In the genomic region with DNA sequence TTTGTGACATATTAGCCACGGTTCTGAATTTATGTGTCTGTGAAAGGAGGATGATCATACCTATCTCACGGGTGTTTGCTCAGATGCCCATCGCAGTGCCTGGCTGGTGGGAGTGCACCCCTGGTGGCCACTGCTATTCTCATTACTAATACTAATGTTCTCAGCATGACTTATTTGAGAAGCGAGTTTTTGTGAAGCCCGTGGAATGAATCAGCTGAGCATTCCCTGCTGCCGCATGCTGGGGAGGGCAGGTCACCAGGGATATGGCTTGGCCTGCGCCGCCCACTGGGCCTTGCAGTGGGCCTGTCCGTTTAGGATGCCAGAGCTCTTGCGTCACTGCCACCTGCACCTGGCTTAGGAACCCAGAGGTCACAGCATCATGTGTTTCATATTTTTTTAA, we compare ENCODE assay signal across 1 cellular context.
TF ChIP-seq lines count a peak whose summit lies in the region.

No MANE protein-coding gene starts in this region.

TF ChIP-seq in SK-N-SH treated with all-trans-retinoic acid at 6 μM for 48 hours, 23 proteins besides CTCF, POLR2A, EP300 and RAD21 (continued from another document):
- TF ChIP-seq, protein P1, sequence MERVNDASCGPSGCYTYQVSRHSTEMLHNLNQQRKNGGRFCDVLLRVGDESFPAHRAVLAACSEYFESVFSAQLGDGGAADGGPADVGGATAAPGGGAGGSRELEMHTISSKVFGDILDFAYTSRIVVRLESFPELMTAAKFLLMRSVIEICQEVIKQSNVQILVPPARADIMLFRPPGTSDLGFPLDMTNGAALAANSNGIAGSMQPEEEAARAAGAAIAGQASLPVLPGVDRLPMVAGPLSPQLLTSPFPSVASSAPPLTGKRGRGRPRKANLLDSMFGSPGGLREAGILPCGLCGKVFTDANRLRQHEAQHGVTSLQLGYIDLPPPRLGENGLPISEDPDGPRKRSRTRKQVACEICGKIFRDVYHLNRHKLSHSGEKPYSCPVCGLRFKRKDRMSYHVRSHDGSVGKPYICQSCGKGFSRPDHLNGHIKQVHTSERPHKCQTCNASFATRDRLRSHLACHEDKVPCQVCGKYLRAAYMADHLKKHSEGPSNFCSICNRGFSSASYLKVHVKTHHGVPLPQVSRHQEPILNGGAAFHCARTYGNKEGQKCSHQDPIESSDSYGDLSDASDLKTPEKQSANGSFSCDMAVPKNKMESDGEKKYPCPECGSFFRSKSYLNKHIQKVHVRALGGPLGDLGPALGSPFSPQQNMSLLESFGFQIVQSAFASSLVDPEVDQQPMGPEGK (CRISPR knock-in tag; IDR thresholded peaks at IDR 0.05; ENCODE audit: borderline replicate concordance) = no peak
- TF ChIP-seq, protein P2, sequence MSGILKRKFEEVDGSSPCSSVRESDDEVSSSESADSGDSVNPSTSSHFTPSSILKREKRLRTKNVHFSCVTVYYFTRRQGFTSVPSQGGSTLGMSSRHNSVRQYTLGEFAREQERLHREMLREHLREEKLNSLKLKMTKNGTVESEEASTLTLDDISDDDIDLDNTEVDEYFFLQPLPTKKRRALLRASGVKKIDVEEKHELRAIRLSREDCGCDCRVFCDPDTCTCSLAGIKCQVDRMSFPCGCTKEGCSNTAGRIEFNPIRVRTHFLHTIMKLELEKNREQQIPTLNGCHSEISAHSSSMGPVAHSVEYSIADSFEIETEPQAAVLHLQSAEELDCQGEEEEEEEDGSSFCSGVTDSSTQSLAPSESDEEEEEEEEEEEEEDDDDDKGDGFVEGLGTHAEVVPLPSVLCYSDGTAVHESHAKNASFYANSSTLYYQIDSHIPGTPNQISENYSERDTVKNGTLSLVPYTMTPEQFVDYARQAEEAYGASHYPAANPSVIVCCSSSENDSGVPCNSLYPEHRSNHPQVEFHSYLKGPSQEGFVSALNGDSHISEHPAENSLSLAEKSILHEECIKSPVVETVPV (CRISPR knock-in tag; IDR thresholded peaks at IDR 0.05) = no peak
- TF ChIP-seq ISL1 (CRISPR knock-in tag; IDR thresholded peaks at IDR 0.05) (no peak), ZFP3 (CRISPR knock-in tag; IDR thresholded peaks at IDR 0.05) (no peak), RARB (CRISPR knock-in tag; IDR thresholded peaks at IDR 0.05) (no peak), ZNF8 (CRISPR knock-in tag; IDR thresholded peaks at IDR 0.05) (no peak), SNAI2 (CRISPR knock-in tag; IDR thresholded peaks at IDR 0.05) (no peak), PPARA (CRISPR knock-in tag; IDR thresholded peaks at IDR 0.05; ENCODE audit: borderline replicate concordance) (no peak), ZNF70 (CRISPR knock-in tag; IDR thresholded peaks at IDR 0.05) (no peak), ZNF565 (CRISPR knock-in tag; conservative IDR thresholded peaks at IDR 0.05; ENCODE audit: low read depth) (no peak), TCF4 (CRISPR knock-in tag; IDR thresholded peaks at IDR 0.05; ENCODE audit: borderline replicate concordance) (no peak), GLIS3 (CRISPR knock-in tag; IDR thresholded peaks at IDR 0.05) (no peak), BACH2 (CRISPR knock-in tag; IDR thresholded peaks at IDR 0.05; ENCODE audit: borderline replicate concordance) (no peak), ZFP30 (CRISPR knock-in tag; IDR thresholded peaks at IDR 0.05) (no peak)
- TF ChIP-seq, protein P3, sequence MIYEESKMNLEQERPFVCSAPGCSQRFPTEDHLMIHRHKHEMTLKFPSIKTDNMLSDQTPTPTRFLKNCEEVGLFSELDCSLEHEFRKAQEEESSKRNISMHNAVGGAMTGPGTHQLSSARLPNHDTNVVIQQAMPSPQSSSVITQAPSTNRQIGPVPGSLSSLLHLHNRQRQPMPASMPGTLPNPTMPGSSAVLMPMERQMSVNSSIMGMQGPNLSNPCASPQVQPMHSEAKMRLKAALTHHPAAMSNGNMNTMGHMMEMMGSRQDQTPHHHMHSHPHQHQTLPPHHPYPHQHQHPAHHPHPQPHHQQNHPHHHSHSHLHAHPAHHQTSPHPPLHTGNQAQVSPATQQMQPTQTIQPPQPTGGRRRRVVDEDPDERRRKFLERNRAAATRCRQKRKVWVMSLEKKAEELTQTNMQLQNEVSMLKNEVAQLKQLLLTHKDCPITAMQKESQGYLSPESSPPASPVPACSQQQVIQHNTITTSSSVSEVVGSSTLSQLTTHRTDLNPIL (CRISPR knock-in tag; IDR thresholded peaks at IDR 0.05; ENCODE audit: low read depth) = no peak
